In genomic region chr10:100360234-100360633, GRCh38 we compare ENCODE assay signal across 2 cellular contexts.
TF ChIP-seq lines count a peak whose summit lies in the region.

No MANE protein-coding gene starts in this region.

TF ChIP-seq in HCT116, 20 proteins besides CTCF, POLR2A, EP300 and RAD21:
- TF ChIP-seq CBX3 (IDR thresholded peaks at IDR 0.05; ENCODE audit: low read depth) = no peak
- TF ChIP-seq, protein P1, sequence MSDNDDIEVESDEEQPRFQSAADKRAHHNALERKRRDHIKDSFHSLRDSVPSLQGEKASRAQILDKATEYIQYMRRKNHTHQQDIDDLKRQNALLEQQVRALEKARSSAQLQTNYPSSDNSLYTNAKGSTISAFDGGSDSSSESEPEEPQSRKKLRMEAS (IDR thresholded peaks at IDR 0.05) = 0 out of 2 replicates have a peak, but pooled peaks have one; percentile 27
TF ChIP-seq in HCT116: peak in this region for 1.

TF ChIP-seq in K562, 482 proteins besides CTCF, POLR2A, EP300 and RAD21:
- TF ChIP-seq MYBL2 (IDR thresholded peaks at IDR 0.05; ENCODE audit: low read depth) (no peak), MYBL2 (CRISPR knock-in tag; IDR thresholded peaks at IDR 0.05; ENCODE audit: borderline replicate concordance) (no peak), NR4A1 (CRISPR knock-in tag; IDR thresholded peaks at IDR 0.05) (no peak), NR4A1 (tag; IDR thresholded peaks at IDR 0.05) (no peak), COPS2 (conservative IDR thresholded peaks at IDR 0.05) (no peak), KDM5B (IDR thresholded peaks at IDR 0.05; ENCODE audit: insufficient replicate concordance, low read depth, low read length) (no peak), LEF1 (IDR thresholded peaks at IDR 0.05) (no peak), PCBP2 (IDR thresholded peaks at IDR 0.05; ENCODE audit: low read depth, low read length, poor library complexity, severe bottlenecking) (no peak), POLR2G (IDR thresholded peaks at IDR 0.05; ENCODE audit: low read depth, low read length) (no peak), TRIM28 (IDR thresholded peaks at IDR 0.05) (no peak), KLF13 (tag; IDR thresholded peaks at IDR 0.05; ENCODE audit: borderline replicate concordance, low read depth) (no peak), ARID4B (CRISPR knock-in tag; IDR thresholded peaks at IDR 0.05) (no peak), GATA2 (CRISPR knock-in tag; IDR thresholded peaks at IDR 0.05) (no peak), RCOR1 (IDR thresholded peaks at IDR 0.05; ENCODE audit: borderline replicate concordance in 1 of 2, low read depth in 2 of 2, low read length in 2 of 2) (no peak), ZNF133 (CRISPR knock-in tag; IDR thresholded peaks at IDR 0.05) (no peak)
- TF ChIP-seq, protein P2, sequence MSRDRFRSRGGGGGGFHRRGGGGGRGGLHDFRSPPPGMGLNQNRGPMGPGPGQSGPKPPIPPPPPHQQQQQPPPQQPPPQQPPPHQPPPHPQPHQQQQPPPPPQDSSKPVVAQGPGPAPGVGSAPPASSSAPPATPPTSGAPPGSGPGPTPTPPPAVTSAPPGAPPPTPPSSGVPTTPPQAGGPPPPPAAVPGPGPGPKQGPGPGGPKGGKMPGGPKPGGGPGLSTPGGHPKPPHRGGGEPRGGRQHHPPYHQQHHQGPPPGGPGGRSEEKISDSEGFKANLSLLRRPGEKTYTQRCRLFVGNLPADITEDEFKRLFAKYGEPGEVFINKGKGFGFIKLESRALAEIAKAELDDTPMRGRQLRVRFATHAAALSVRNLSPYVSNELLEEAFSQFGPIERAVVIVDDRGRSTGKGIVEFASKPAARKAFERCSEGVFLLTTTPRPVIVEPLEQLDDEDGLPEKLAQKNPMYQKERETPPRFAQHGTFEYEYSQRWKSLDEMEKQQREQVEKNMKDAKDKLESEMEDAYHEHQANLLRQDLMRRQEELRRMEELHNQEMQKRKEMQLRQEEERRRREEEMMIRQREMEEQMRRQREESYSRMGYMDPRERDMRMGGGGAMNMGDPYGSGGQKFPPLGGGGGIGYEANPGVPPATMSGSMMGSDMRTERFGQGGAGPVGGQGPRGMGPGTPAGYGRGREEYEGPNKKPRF (IDR thresholded peaks at IDR 0.05; ENCODE audit: low read depth, low read length) = no peak
- TF ChIP-seq, protein P3, sequence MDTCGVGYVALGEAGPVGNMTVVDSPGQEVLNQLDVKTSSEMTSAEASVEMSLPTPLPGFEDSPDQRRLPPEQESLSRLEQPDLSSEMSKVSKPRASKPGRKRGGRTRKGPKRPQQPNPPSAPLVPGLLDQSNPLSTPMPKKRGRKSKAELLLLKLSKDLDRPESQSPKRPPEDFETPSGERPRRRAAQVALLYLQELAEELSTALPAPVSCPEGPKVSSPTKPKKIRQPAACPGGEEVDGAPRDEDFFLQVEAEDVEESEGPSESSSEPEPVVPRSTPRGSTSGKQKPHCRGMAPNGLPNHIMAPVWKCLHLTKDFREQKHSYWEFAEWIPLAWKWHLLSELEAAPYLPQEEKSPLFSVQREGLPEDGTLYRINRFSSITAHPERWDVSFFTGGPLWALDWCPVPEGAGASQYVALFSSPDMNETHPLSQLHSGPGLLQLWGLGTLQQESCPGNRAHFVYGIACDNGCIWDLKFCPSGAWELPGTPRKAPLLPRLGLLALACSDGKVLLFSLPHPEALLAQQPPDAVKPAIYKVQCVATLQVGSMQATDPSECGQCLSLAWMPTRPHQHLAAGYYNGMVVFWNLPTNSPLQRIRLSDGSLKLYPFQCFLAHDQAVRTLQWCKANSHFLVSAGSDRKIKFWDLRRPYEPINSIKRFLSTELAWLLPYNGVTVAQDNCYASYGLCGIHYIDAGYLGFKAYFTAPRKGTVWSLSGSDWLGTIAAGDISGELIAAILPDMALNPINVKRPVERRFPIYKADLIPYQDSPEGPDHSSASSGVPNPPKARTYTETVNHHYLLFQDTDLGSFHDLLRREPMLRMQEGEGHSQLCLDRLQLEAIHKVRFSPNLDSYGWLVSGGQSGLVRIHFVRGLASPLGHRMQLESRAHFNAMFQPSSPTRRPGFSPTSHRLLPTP (IDR thresholded peaks at IDR 0.05; ENCODE audit: borderline replicate concordance, extremely low read depth, insufficient read length) = no peak
